16 cellular contexts compared by ENCODE assay signal in the genomic region with DNA sequence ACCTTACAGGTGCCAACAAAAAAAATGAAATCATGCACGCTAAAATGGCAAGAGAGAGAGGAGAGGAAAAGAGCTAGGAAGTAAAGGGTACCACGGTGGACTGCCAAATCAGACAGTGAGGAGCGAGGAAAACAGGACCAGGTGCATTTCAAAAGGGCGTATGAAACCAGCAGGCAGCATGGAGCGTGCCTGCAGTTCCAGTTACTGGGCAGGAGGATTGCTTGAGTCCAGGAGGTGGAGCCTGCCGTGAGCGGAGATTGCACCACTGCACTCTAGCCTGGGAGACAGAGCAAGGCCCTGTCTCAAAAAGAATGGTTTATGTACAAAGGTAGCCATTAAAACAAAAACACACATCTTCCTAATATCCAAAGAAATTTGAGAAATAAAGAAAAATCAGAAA. TPM values are rescaled to one million over a fixed set of nuclear protein-coding genes. Genes with fewer than 3 reads are reported as not detected.
DNase-seq lines count a peak whose midpoint lies in the region; ATAC-seq and TF ChIP-seq lines count a peak whose summit lies in the region.
"Had no signal": no experiment of that assay in that cellular context is flagged by ENCODE, and none has a peak within 500 bp of the region (broad histone marks: within the 10 kb centered on the region; RNA-seq: fewer than 3 reads in every experiment).

No MANE protein-coding gene starts in this region.

- no peak overlapping the region for H3K4me3 Mint-ChIP-seq in activated T-cell treated with anti-CD3 and anti-CD28 coated beads, Interleukin-2, amount 50 U/mL, for 24 hours
- no peak overlapping the region for H3K4me3 Mint-ChIP-seq in CD8-positive, alpha-beta memory T cell
- no peak overlapping the region for H3K4me3 Mint-ChIP-seq in activated CD8-positive, alpha-beta T cell treated with anti-CD3 and anti-CD28 coated beads, Interleukin-2, amount 10 ng/mL, durations not matched to agents 7 days and 5 days
- H3K4me3 Mint-ChIP-seq in nephron progenitor cell, result no peak overlapping the region
- H3K4me3 Mint-ChIP-seq: B cell had no signal

- CTCF ChIA-PET in CD8-positive, alpha-beta memory T cell (lab: Charles Lee), result no interaction called here
- CTCF ChIA-PET in activated CD8-positive, alpha-beta T cell treated with anti-CD3 and anti-CD28 coated beads, Interleukin-2, amount 10 ng/mL, durations not matched to agents 7 days and 5 days (lab: Charles Lee), result no interaction called here

- H3K27ac Mint-ChIP-seq in activated T-cell treated with anti-CD3 and anti-CD28 coated beads, Interleukin-2, amount 50 U/mL, for 24 hours, result peak overlapping the region; percentile 84
- H3K27ac Mint-ChIP-seq in CD8-positive, alpha-beta memory T cell, result peak overlapping the region in 6 of 8 donors; percentile 16 to 87 (median 62)
- peak overlapping the region; percentile 54 for H3K27ac Mint-ChIP-seq in activated CD8-positive, alpha-beta T cell treated with anti-CD3 and anti-CD28 coated beads, Interleukin-2, amount 10 ng/mL, durations not matched to agents 7 days and 5 days
- H3K27ac Mint-ChIP-seq in nephron progenitor cell, result peak overlapping the region; percentile 9
- H3K27ac Mint-ChIP-seq: B cell had no signal

- POLR2A ChIA-PET in CD8-positive, alpha-beta memory T cell (lab: Charles Lee), result no interaction called here
- POLR2A ChIA-PET in activated CD8-positive, alpha-beta T cell treated with anti-CD3 and anti-CD28 coated beads, Interleukin-2, amount 10 ng/mL, durations not matched to agents 7 days and 5 days (lab: Charles Lee), result interaction anchor here (0.6 kb wide), 1 partner anchor 92 kb away, joined by 3 read pairs; no protein-coding TSS in a partner anchor

- no peaks in the 10 kb centered on the region for H3K27me3 ChIP-seq in CD8-positive, alpha-beta memory T cell (ENCODE audit: insufficient read depth, low read length, poor library complexity, severe bottlenecking)
- H3K27me3 ChIP-seq in left lung, result no peaks in the 10 kb centered on the region
- H3K27me3 ChIP-seq: heart left ventricle, upper lobe of left lung had no signal

- peaks cover 18% of the 10 kb centered on the region for H3K4me1 ChIP-seq in CD8-positive, alpha-beta memory T cell (ENCODE audit: insufficient read depth, low read length)
- H3K4me1 ChIP-seq in left lung, result peaks cover 0 to 28% of the 10 kb centered on the region in 2 donors
- H3K4me1 ChIP-seq: prostate gland had no signal

- H3K9me3 ChIP-seq in CD8-positive, alpha-beta memory T cell (ENCODE audit: low read length), result no peaks in the 10 kb centered on the region
- H3K9me3 ChIP-seq in left lung, result no peaks in the 10 kb centered on the region
- H3K9me3 ChIP-seq: heart left ventricle, prostate gland, upper lobe of left lung had no signal

- H3K4me1 Mint-ChIP-seq in activated T-cell treated with anti-CD3 and anti-CD28 coated beads, Interleukin-2, amount 50 U/mL, for 24 hours (ENCODE audit: low read depth), result peaks cover 60% of the 10 kb centered on the region
- H3K4me1 Mint-ChIP-seq in CD8-positive, alpha-beta memory T cell, result peaks cover 42 to 51% (median 51%) of the 10 kb centered on the region in 3 donors
- H3K4me1 Mint-ChIP-seq in activated CD8-positive, alpha-beta T cell treated with anti-CD3 and anti-CD28 coated beads, Interleukin-2, amount 10 ng/mL, durations not matched to agents 7 days and 5 days (ENCODE audit: low read depth), result peaks cover 40% of the 10 kb centered on the region
- H3K4me1 Mint-ChIP-seq in nephron progenitor cell, result peaks cover 17% of the 10 kb centered on the region

- H3K9me3 Mint-ChIP-seq in activated T-cell treated with anti-CD3 and anti-CD28 coated beads, Interleukin-2, amount 50 U/mL, for 24 hours, result no peaks in the 10 kb centered on the region
- H3K9me3 Mint-ChIP-seq in CD8-positive, alpha-beta memory T cell, result no peaks in the 10 kb centered on the region
- H3K9me3 Mint-ChIP-seq in activated CD8-positive, alpha-beta T cell treated with anti-CD3 and anti-CD28 coated beads, Interleukin-2, amount 10 ng/mL, durations not matched to agents 7 days and 5 days (ENCODE audit: insufficient read depth), result no peaks in the 10 kb centered on the region
- H3K9me3 Mint-ChIP-seq in nephron progenitor cell, result no peaks in the 10 kb centered on the region

- H3K36me3 ChIP-seq in CD8-positive, alpha-beta memory T cell (ENCODE audit: insufficient read depth, low read length), result peaks cover 74% of the 10 kb centered on the region
- peaks cover 0 to 100% of the 10 kb centered on the region in 2 donors for H3K36me3 ChIP-seq in left lung

- H3K4me3 ChIP-seq in CD8-positive, alpha-beta memory T cell (ENCODE audit: low read length), result no peak overlapping the region
- no peak overlapping the region for H3K4me3 ChIP-seq in left lung
- H3K4me3 ChIP-seq: heart left ventricle, prostate gland, upper lobe of left lung had no signal

- no peak for ATAC-seq in activated CD8-positive, alpha-beta T cell treated with anti-CD3 and anti-CD28 coated beads, Interleukin-2, amount 10 ng/mL, durations not matched to agents 7 days and 5 days
- no peak for ATAC-seq in left lung
- ATAC-seq: heart left ventricle had no signal

- DNase-seq in activated T-cell treated with anti-CD3 and anti-CD28 coated beads, Interleukin-2, amount 50 U/mL, for 24 hours, result no peak
- DNase-seq in activated T-cell treated with anti-CD3 and anti-CD28 coated beads for 4 hours (no peak), nephron progenitor cell (peak; percentile 20), DMS 273 (lab: John Stamatoyannopoulos, UW; ENCODE audit: unreplicated experiment) (no peak), left lung (no peak), NCI-H345 (lab: John Stamatoyannopoulos, UW) (no peak)
- no peak for DNase-seq in CD8-positive, alpha-beta memory T cell
- DNase-seq in activated CD8-positive, alpha-beta T cell treated with anti-CD3 and anti-CD28 coated beads, Interleukin-2, amount 10 ng/mL, durations not matched to agents 7 days and 5 days, result no peak
- DNase-seq: HCEC 1CT, heart left ventricle, kidney glomerular epithelial cell, NCI-H1092, NCI-H187 treated with DMSO at 0.1 percent for 48 hours, upper lobe of left lung had no signal

- peaks cover 99% of the 10 kb centered on the region for H3K36me3 Mint-ChIP-seq in activated T-cell treated with anti-CD3 and anti-CD28 coated beads, Interleukin-2, amount 50 U/mL, for 24 hours (ENCODE audit: low read depth)
- H3K36me3 Mint-ChIP-seq in CD8-positive, alpha-beta memory T cell, result peaks cover 19 to 98% (median 41%) of the 10 kb centered on the region in 3 donors
- peaks cover 83% of the 10 kb centered on the region for H3K36me3 Mint-ChIP-seq in activated CD8-positive, alpha-beta T cell treated with anti-CD3 and anti-CD28 coated beads, Interleukin-2, amount 10 ng/mL, durations not matched to agents 7 days and 5 days (ENCODE audit: low read depth)
- peaks cover 76% of the 10 kb centered on the region for H3K36me3 Mint-ChIP-seq in nephron progenitor cell (ENCODE audit: low read depth)

- no peak overlapping the region for H3K27ac ChIP-seq in CD8-positive, alpha-beta memory T cell (ENCODE audit: low read depth, low read length)
- H3K27ac ChIP-seq in left lung, result no peak overlapping the region
- H3K27ac ChIP-seq: heart left ventricle, prostate gland, upper lobe of left lung had no signal

- intact Hi-C loops in left lung (cut with DNase I), result no loop called here

- no peaks in the 10 kb centered on the region for H3K27me3 Mint-ChIP-seq in activated T-cell treated with anti-CD3 and anti-CD28 coated beads, Interleukin-2, amount 50 U/mL, for 24 hours
- peaks cover 0 to 4% of the 10 kb centered on the region in 2 donors for H3K27me3 Mint-ChIP-seq in CD8-positive, alpha-beta memory T cell
- H3K27me3 Mint-ChIP-seq in activated CD8-positive, alpha-beta T cell treated with anti-CD3 and anti-CD28 coated beads, Interleukin-2, amount 10 ng/mL, durations not matched to agents 7 days and 5 days (ENCODE audit: low read depth), result no peaks in the 10 kb centered on the region
- H3K27me3 Mint-ChIP-seq in nephron progenitor cell (ENCODE audit: low read depth, poor library complexity), result no peaks in the 10 kb centered on the region
- H3K27me3 Mint-ChIP-seq: B cell had no signal

- no peak for TF ChIP-seq CTCF in nephron progenitor cell (IDR thresholded peaks at IDR 0.05)
- TF ChIP-seq CTCF in left lung (IDR thresholded peaks at IDR 0.05), result no peak

RNA-seq across cellular contexts. Expression of a gene that starts 16.4 kb away (rescaled TPM):
- 100 to 1,000 TPM; 118 to 122 TPM for total RNA-seq in CD8-positive, alpha-beta memory T cell
- 43.2 TPM for polyA plus RNA-seq in CD8-positive, alpha-beta memory T cell
- total RNA-seq in activated CD8-positive, alpha-beta T cell treated with anti-CD3 and anti-CD28 coated beads, Interleukin-2, amount 10 ng/mL, durations not matched to agents 7 days and 5 days, result 10 to 100 TPM; 67.5 TPM
- total RNA-seq in left lung, result 10 to 100 TPM; 29.2 to 44.2 TPM

RNA-seq across cellular contexts. Expression of a gene that starts 42.2 kb away (rescaled TPM):
- 100 to 1,000 TPM; 115 to 129 TPM for total RNA-seq in CD8-positive, alpha-beta memory T cell
- polyA plus RNA-seq in CD8-positive, alpha-beta memory T cell, result 279 TPM
- 100 to 1,000 TPM; 137 to 138 TPM for total RNA-seq in activated CD8-positive, alpha-beta T cell treated with anti-CD3 and anti-CD28 coated beads, Interleukin-2, amount 10 ng/mL, durations not matched to agents 7 days and 5 days
- total RNA-seq in left lung, result 10 to 100 TPM; 65.1 to 96.1 TPM

Comparison
In these comparisons a context has a peak if more than half of its experiments do, and no peak if none do; other contexts are left out.
1. H3K27ac Mint-ChIP-seq: peak in every context shown above with its lines; median percentile 84 in activated T-cell treated with anti-CD3 and anti-CD28 coated beads, Interleukin-2, amount 50 U/mL, for 24 hours; 62 in CD8-positive, alpha-beta memory T cell; 54 in activated CD8-positive, alpha-beta T cell treated with anti-CD3 and anti-CD28 coated beads, Interleukin-2, amount 10 ng/mL, durations not matched to agents 7 days and 5 days; 9 in nephron progenitor cell.